Comparison of ENCODE assay signal across 9 cellular contexts in genomic region chr1:2050482-2050792, GRCh38. TPM values are rescaled to one million over a fixed set of nuclear protein-coding genes. Genes with fewer than 3 reads are reported as not detected.
DNase-seq lines count a peak whose midpoint lies in the region; ATAC-seq and TF ChIP-seq lines count a peak whose summit lies in the region.
"Had no signal": no experiment of that assay in that cellular context is flagged by ENCODE, and none has a peak within 500 bp of the region (broad histone marks: within the 10 kb centered on the region; RNA-seq: fewer than 3 reads in every experiment).

No MANE protein-coding gene starts in this region.

- WGBS in SK-N-SH (ENCODE audit: low lambda C conversion rate): no CpG with 5 or more reads among the region's 45 CpGs
- WGBS in sigmoid colon, 2 donors: 1% methylated on average over 45 of the region's 45 CpGs

- no peaks in the 10 kb centered on the region for H3K27me3 ChIP-seq in SK-N-SH (ENCODE audit: insufficient read depth)
- peaks cover 21 to 68% (median 60%) of the 10 kb centered on the region in 3 donors for H3K27me3 ChIP-seq in sigmoid colon

- H4K20me1 ChIP-seq in SK-N-SH (ENCODE audit: insufficient read depth): no peaks in the 10 kb centered on the region

- H3K4me1 ChIP-seq in SK-N-SH (ENCODE audit: control insufficient read depth in 1 of 2, insufficient read depth in 2 of 2, low read depth in 1 of 2, low read length in 1 of 2) (peaks cover 0 to 17% of the 10 kb centered on the region in 2 experiments; a peak in 1 of 4 replicates), sigmoid colon (peaks cover 0 to 27% (median 15%) of the 10 kb centered on the region in 4 donors)

- TF ChIP-seq EP300 in SK-N-SH (IDR thresholded peaks at IDR 0.05; ENCODE audit: borderline replicate concordance in 1 of 2, low read depth in 1 of 2, low read length in 1 of 2): no peak
- no peak for TF ChIP-seq EP300 in sigmoid colon (IDR thresholded peaks at IDR 0.05)

- peak overlapping the region; percentile 32 to 70; a peak in 3 of 4 replicates for H3K4me3 ChIP-seq in SK-N-SH (ENCODE audit: low read depth in 2 of 2, low read length in 1 of 2)
- H3K4me3 ChIP-seq in sigmoid colon: peak overlapping the region in 3 of 4 donors; percentile 37 to 52 (median 49)

- H2AFZ ChIP-seq in SK-N-SH (ENCODE audit: low read depth): peak overlapping the region; percentile 51; the same call in 1 of the 2 replicates

- TF ChIP-seq RAD21 in SK-N-SH (IDR thresholded peaks at IDR 0.05; ENCODE audit: low read length): no peak

- no peaks in the 10 kb centered on the region for H3K36me3 ChIP-seq in SK-N-SH (replicated peaks in 1 of 2; ENCODE audit: control insufficient read depth in 1 of 2, insufficient read depth in 2 of 2, low read length in 1 of 2)
- H3K36me3 ChIP-seq in sigmoid colon: no peaks in the 10 kb centered on the region

- POLR2A ChIA-PET in SK-N-SH (lab: Yijun Ruan, JAX): interaction anchor here (1.4 kb wide), 1 partner anchor 10 kb away, joined by 3 read pairs; no protein-coding TSS in a partner anchor

- CTCF ChIA-PET in SK-N-SH (lab: Yijun Ruan, JAX): interaction anchor here (0.9 to 4.5 kb wide), 6 partner anchors 68 to 109 kb away, joined by 3 to 35 read pairs (median 4); no protein-coding TSS in a partner anchor

- 0 out of 2 replicates have a peak overlapping the region, but pooled peaks have one; percentile 14 for H3K9ac ChIP-seq in SK-N-SH

- intact Hi-C loops in left ventricle myocardium superior (cut with micrococcal nuclease) (no loop called here), sigmoid colon (cut with DNase I) (no loop called here)

- H3K9me2 ChIP-seq in SK-N-SH: no peaks in the 10 kb centered on the region

- DNase-seq in NCI-H146 (lab: John Stamatoyannopoulos, UW): peak; percentile 46
- DNase-seq in NCI-H146 treated with DMSO at 0.1 percent for 48 hours (lab: John Stamatoyannopoulos, UW; ENCODE audit: unreplicated experiment): no peak
- DNase-seq in SK-N-SH: peak; percentile 83
- no peak for DNase-seq in left ventricle myocardium superior
- DNase-seq in sigmoid colon: no peak

- TF ChIP-seq POLR2A in sigmoid colon (IDR thresholded peaks at IDR 0.05) (no peak), GM18505 (IDR thresholded peaks at IDR 0.05; ENCODE audit: borderline replicate concordance, extremely low read depth, insufficient read depth, insufficient read length) (no peak)

- H3K79me2 ChIP-seq in SK-N-SH (ENCODE audit: insufficient read depth): no peaks in the 10 kb centered on the region

- H3K4me2 ChIP-seq in SK-N-SH: no peak overlapping the region

- no peak for TF ChIP-seq CTCF in SK-N-SH (IDR thresholded peaks at IDR 0.05)
- no peak for TF ChIP-seq CTCF in sigmoid colon (IDR thresholded peaks at IDR 0.05)

- ATAC-seq in left ventricle myocardium superior (peak; percentile 11), HG02970 (IDR thresholded peaks at IDR 0.05; ENCODE audit: low FRiP score, unreplicated experiment) (no peak), GM18505 (IDR thresholded peaks at IDR 0.05; ENCODE audit: unreplicated experiment) (no peak), GM18861 (IDR thresholded peaks at IDR 0.05; ENCODE audit: unreplicated experiment) (no peak)

- H3K27ac ChIP-seq in SK-N-SH (ENCODE audit: low read depth in 2 of 2, low read length in 1 of 2): peak overlapping the region in 1 of 2 experiments; percentile 34; a peak in 1 of 4 replicates
- peak overlapping the region in 3 of 4 donors; percentile 14 to 53 (median 30) for H3K27ac ChIP-seq in sigmoid colon

- H3K9me3 ChIP-seq in SK-N-SH (no peaks in the 10 kb centered on the region), sigmoid colon (no peaks in the 10 kb centered on the region)

- H3F3A ChIP-seq in SK-N-SH (replicated peaks; ENCODE audit: insufficient read depth): no peaks in the 10 kb centered on the region

TF ChIP-seq in SK-N-SH, 30 proteins besides CTCF, POLR2A, EP300 and RAD21:
- TF ChIP-seq SMC3 (IDR thresholded peaks at IDR 0.05; ENCODE audit: low read depth, low read length) (no peak), CHD2 (IDR thresholded peaks at IDR 0.05; ENCODE audit: low read length, partially characterized antibody) (no peak), REST (IDR thresholded peaks at IDR 0.05; ENCODE audit: low read depth, low read length) (no peak), MEF2A (IDR thresholded peaks at IDR 0.05; ENCODE audit: borderline replicate concordance, low read depth) (no peak), IRF3 (IDR thresholded peaks at IDR 0.05; ENCODE audit: low read depth, low read length) (no peak)

RNA-seq across cellular contexts. Expression of gene PRKCZ, which starts 0.2 kb away (rescaled TPM):
- polyA plus RNA-seq in SK-N-SH (2012; rRNA removed) (20.1 and 24.2 TPM in 2 replicates), sigmoid colon (10 to 100 TPM; 37.7 to 52.9 (median 37.8) TPM)
- 14.0 and 18.0 TPM in 2 replicates for polyA plus RNA-seq in SK-N-SH (2012; cell fraction: cytosol; rRNA removed)
- 35.2 and 59.1 TPM in 2 replicates for polyA plus RNA-seq in SK-N-SH (2012; cell fraction: nucleus; rRNA removed)
- total RNA-seq in left ventricle myocardium superior (20.8 TPM), sigmoid colon (1 to 10 TPM; 1.4 to 4.8 (median 3.7) TPM)

RNA-seq across cellular contexts. Expression of gene GABRD, which starts 31.3 kb away (rescaled TPM):
- polyA plus RNA-seq in SK-N-SH (2012; rRNA removed) (0.07 and 0.10 TPM in 2 replicates), sigmoid colon (under 1 TPM in 1 of 3 donors, not detected in 2; 0.51 TPM)
- 0.08 and 0.22 TPM in 2 replicates for polyA plus RNA-seq in SK-N-SH (2012; cell fraction: cytosol; rRNA removed)
- 0.11 and 0.12 TPM in 2 replicates for polyA plus RNA-seq in SK-N-SH (2012; cell fraction: nucleus; rRNA removed)
- total RNA-seq in left ventricle myocardium superior (0.20 TPM), sigmoid colon (not detected)
- total RNA-seq: T-helper 2 cell treated with Interferon-gamma antibody and Interleukin-4, amounts not matched to agents 100 ng/mL and 5 ng/mL, for 36 hours had no signal

RNA-seq across cellular contexts. Expression of gene CFAP74, which starts 46.9 kb away (rescaled TPM):
- not detected in 2 replicates for polyA plus RNA-seq in SK-N-SH (2012; rRNA removed)
- polyA plus RNA-seq in SK-N-SH (2012; cell fraction: cytosol; rRNA removed): 0.01 and 0.04 TPM in 2 replicates
- polyA plus RNA-seq in SK-N-SH (2012; cell fraction: nucleus; rRNA removed): 0.04 and 0.29 TPM in 2 replicates
- not detected for total RNA-seq in left ventricle myocardium superior
- total RNA-seq in sigmoid colon: under 1 TPM in 1 of 4 donors, not detected in 3; 0.27 TPM
- polyA plus RNA-seq in sigmoid colon: under 1 TPM in 1 of 3 donors, not detected in 2; 0.03 TPM
- total RNA-seq: T-helper 2 cell treated with Interferon-gamma antibody and Interleukin-4, amounts not matched to agents 100 ng/mL and 5 ng/mL, for 36 hours had no signal

Comparison
In these comparisons a context has a peak if more than half of its experiments do, and no peak if none do; other contexts are left out.
1. DNase-seq: peak in NCI-H146 (single experiment) and SK-N-SH (single experiment); none in NCI-H146 treated with DMSO at 0.1 percent for 48 hours (single experiment), left ventricle myocardium superior (single experiment) and sigmoid colon (single experiment).